18 cellular contexts compared by ENCODE assay signal in genomic region chr4:124414641-124415040, GRCh38.
DNase-seq lines count a peak whose midpoint lies in the region; ATAC-seq and TF ChIP-seq lines count a peak whose summit lies in the region.
"Had no signal": no experiment of that assay in that cellular context is flagged by ENCODE, and none has a peak within 500 bp of the region (broad histone marks: within the 10 kb centered on the region; RNA-seq: fewer than 3 reads in every experiment).

No MANE protein-coding gene starts in this region.

- H3K9ac ChIP-seq in GM23248 (peak overlapping the region; percentile 75), rectal smooth muscle tissue (ENCODE audit: low read length) (no peak overlapping the region)

- in situ Hi-C loops in GM23248 (cut with MboI) = no loop called here

- no peak for TF ChIP-seq CTCF in fibroblast of pulmonary artery (IDR thresholded peaks at IDR 0.05; ENCODE audit: low read length, missing control alignments)
- TF ChIP-seq CTCF in Caco-2 (IDR thresholded peaks at IDR 0.05; ENCODE audit: insufficient read depth in 1 of 2, low read depth in 1 of 2, low read length in 1 of 2, severe bottlenecking in 1 of 2, unreplicated experiment in 1 of 2) = no peak

- H3K4me3 Mint-ChIP-seq in activated T-helper 2 cell treated with anti-CD3 and anti-CD28 coated beads, Interferon-gamma antibody, Interleukin-2, Interleukin-4, amounts not matched to agents 10 μg/mL and 5 μg/mL and 100 μg/mL, durations not matched to agents 14 hours and 24 hours and 36 hours (ENCODE audit: low read depth) = no peak overlapping the region
- H3K4me3 Mint-ChIP-seq in Caco-2 (ENCODE audit: unreplicated experiment) = no peak overlapping the region
- H3K4me3 Mint-ChIP-seq in activated T-cell treated with anti-CD3 and anti-CD28 coated beads, Interleukin-2, amount 50 U/mL, for 72 hours = no peak overlapping the region

- H3K4me1 ChIP-seq in GM23248 (ENCODE audit: insufficient read depth) (peaks cover 20% of the 10 kb centered on the region), rectal smooth muscle tissue (ENCODE audit: control insufficient read depth, insufficient read depth, low read length) (peaks cover 8% of the 10 kb centered on the region), Caco-2 (no peaks in the 10 kb centered on the region)
- H3K4me1 ChIP-seq: prostate gland, testis had no signal

- H3K9me3 ChIP-seq in GM23248 (ENCODE audit: low read depth) (no peaks in the 10 kb centered on the region), Caco-2 (no peaks in the 10 kb centered on the region)
- H3K9me3 ChIP-seq: esophagus muscularis mucosa, prostate gland, testis had no signal

- POLR2A ChIA-PET in Caco-2 (lab: Charles Lee) = no interaction called here

- H4K20me1 ChIP-seq in GM23248 (ENCODE audit: insufficient read depth) = no peaks in the 10 kb centered on the region

- peaks cover 17% of the 10 kb centered on the region; the same call in 1 of the 2 replicates for H3F3A ChIP-seq in GM23248 (ENCODE audit: insufficient read depth)

- H2AFZ ChIP-seq in GM23248 = peak overlapping the region; percentile 81

- no peaks in the 10 kb centered on the region for H3K9me3 Mint-ChIP-seq in activated T-helper 2 cell treated with anti-CD3 and anti-CD28 coated beads, Interferon-gamma antibody, Interleukin-2, Interleukin-4, amounts not matched to agents 10 μg/mL and 5 μg/mL and 100 μg/mL, durations not matched to agents 14 hours and 24 hours and 36 hours
- no peaks in the 10 kb centered on the region for H3K9me3 Mint-ChIP-seq in Caco-2 (ENCODE audit: unreplicated experiment)
- H3K9me3 Mint-ChIP-seq in activated T-cell treated with anti-CD3 and anti-CD28 coated beads, Interleukin-2, amount 50 U/mL, for 72 hours = peaks cover 0 to 4% of the 10 kb centered on the region in 2 donors

- H3K36me3 Mint-ChIP-seq in activated T-helper 2 cell treated with anti-CD3 and anti-CD28 coated beads, Interferon-gamma antibody, Interleukin-2, Interleukin-4, amounts not matched to agents 10 μg/mL and 5 μg/mL and 100 μg/mL, durations not matched to agents 14 hours and 24 hours and 36 hours (ENCODE audit: low read depth) = no peaks in the 10 kb centered on the region
- H3K36me3 Mint-ChIP-seq in Caco-2 (ENCODE audit: insufficient read depth, unreplicated experiment) = no peaks in the 10 kb centered on the region
- H3K36me3 Mint-ChIP-seq in activated T-cell treated with anti-CD3 and anti-CD28 coated beads, Interleukin-2, amount 50 U/mL, for 72 hours (ENCODE audit: insufficient read depth in 2 of 2) = no peaks in the 10 kb centered on the region

- H3K27ac ChIP-seq in GM23248 (peak overlapping the region; percentile 79), rectal smooth muscle tissue (ENCODE audit: low read depth, low read length) (peak overlapping the region; percentile 33)
- H3K27ac ChIP-seq: prostate gland, testis had no signal

- no peak for ATAC-seq in activated T-cell treated with anti-CD3 and anti-CD28 coated beads, Interleukin-2, amount 50 U/mL, for 72 hours (replicated peaks in 1 of 2)

- H3K27ac Mint-ChIP-seq in activated T-helper 2 cell treated with anti-CD3 and anti-CD28 coated beads, Interferon-gamma antibody, Interleukin-2, Interleukin-4, amounts not matched to agents 10 μg/mL and 5 μg/mL and 100 μg/mL, durations not matched to agents 14 hours and 24 hours and 36 hours = no peak overlapping the region
- no peak overlapping the region for H3K27ac Mint-ChIP-seq in Caco-2 (ENCODE audit: unreplicated experiment)
- H3K27ac Mint-ChIP-seq in activated T-cell treated with anti-CD3 and anti-CD28 coated beads, Interleukin-2, amount 50 U/mL, for 72 hours = no peak overlapping the region

- H3K27me3 ChIP-seq in GM23248 (replicated peaks; ENCODE audit: insufficient read depth) = no peaks in the 10 kb centered on the region
- no peaks in the 10 kb centered on the region for H3K27me3 ChIP-seq in rectal smooth muscle tissue (ENCODE audit: control insufficient read depth, insufficient read depth, low read length)
- H3K27me3 ChIP-seq in Caco-2 (replicated peaks; ENCODE audit: control insufficient read depth, insufficient read depth, low read length) = no peaks in the 10 kb centered on the region
- H3K27me3 ChIP-seq: esophagus muscularis mucosa, testis had no signal

- H3K4me2 ChIP-seq in GM23248 (ENCODE audit: unreplicated experiment) = peak overlapping the region; percentile 56

- no peaks in the 10 kb centered on the region for H3K9me2 ChIP-seq in GM23248 (ENCODE audit: insufficient read depth)

- DNase-seq in GM23248 (peak; percentile 58), amniotic epithelial cell (ENCODE audit: low read depth) (peak; percentile 37), fibroblast of pulmonary artery (ENCODE audit: low read depth) (peak; percentile 30), putamen (ENCODE audit: low spot score) (no peak), Caco-2 (no peak)
- DNase-seq in activated T-helper 2 cell treated with anti-CD3 and anti-CD28 coated beads, Interferon-gamma antibody, Interleukin-2, Interleukin-4, amounts not matched to agents 10 μg/mL and 5 μg/mL and 100 μg/mL, durations not matched to agents 14 hours and 24 hours and 36 hours (ENCODE audit: low spot score) = no peak
- no peak for DNase-seq in activated T-cell treated with anti-CD3 and anti-CD28 coated beads, Interleukin-2, amount 50 U/mL, for 72 hours
- DNase-seq: activated CD4-positive, alpha-beta T cell treated with anti-CD3 and anti-CD28 coated beads for 4 hours; activated effector memory CD4-positive, alpha-beta T cell treated with anti-CD3 and anti-CD28 coated beads, Interleukin-2, amount 50 U/mL, for 16 hours; central memory CD4-positive, alpha-beta T cell; hypothalamus; KG1; mesendoderm; NCI-H524; testis had no signal

- H3K79me2 ChIP-seq in GM23248 (ENCODE audit: insufficient read depth) = no peaks in the 10 kb centered on the region

- CTCF ChIA-PET in Caco-2 (lab: Charles Lee) = no interaction called here

- H3K36me3 ChIP-seq in GM23248 (ENCODE audit: low read depth) = no peaks in the 10 kb centered on the region
- H3K36me3 ChIP-seq in rectal smooth muscle tissue (ENCODE audit: control insufficient read depth, insufficient read depth, low read length) = no peaks in the 10 kb centered on the region
- H3K36me3 ChIP-seq in Caco-2 (ENCODE audit: control insufficient read depth, insufficient read depth, low read length) = no peaks in the 10 kb centered on the region
- H3K36me3 ChIP-seq: esophagus muscularis mucosa, prostate gland had no signal

- BruUV-seq in Caco-2 (replicated peaks; lab: Mats Ljungman, UMichigan) = no TSS peak

- H3K4me3 ChIP-seq in GM23248 = peak overlapping the region; percentile 65
- H3K4me3 ChIP-seq in fibroblast of pulmonary artery (replicated peaks; ENCODE audit: low read depth, low read length) = no peak overlapping the region
- no peak overlapping the region for H3K4me3 ChIP-seq in rectal smooth muscle tissue (ENCODE audit: low read length)
- no peak overlapping the region for H3K4me3 ChIP-seq in Caco-2 (ENCODE audit: low read depth, low read length)
- H3K4me3 ChIP-seq: esophagus muscularis mucosa, prostate gland, testis had no signal

- H3K4me1 Mint-ChIP-seq in activated T-helper 2 cell treated with anti-CD3 and anti-CD28 coated beads, Interferon-gamma antibody, Interleukin-2, Interleukin-4, amounts not matched to agents 10 μg/mL and 5 μg/mL and 100 μg/mL, durations not matched to agents 14 hours and 24 hours and 36 hours (ENCODE audit: low read depth) = no peaks in the 10 kb centered on the region
- no peaks in the 10 kb centered on the region for H3K4me1 Mint-ChIP-seq in Caco-2 (ENCODE audit: low read depth, unreplicated experiment)
- no peaks in the 10 kb centered on the region for H3K4me1 Mint-ChIP-seq in activated T-cell treated with anti-CD3 and anti-CD28 coated beads, Interleukin-2, amount 50 U/mL, for 72 hours (ENCODE audit: low read depth)

- intact Hi-C loops in activated T-helper 2 cell treated with anti-CD3 and anti-CD28 coated beads, Interferon-gamma antibody, Interleukin-2, Interleukin-4, amounts not matched to agents 10 μg/mL and 5 μg/mL and 100 μg/mL, durations not matched to agents 14 hours and 24 hours and 36 hours (cut with micrococcal nuclease) = no loop called here
- intact Hi-C loops in Caco-2 (cut with micrococcal nuclease; ENCODE audit: unreplicated experiment) = no loop called here

- no peaks in the 10 kb centered on the region for H3K27me3 Mint-ChIP-seq in activated T-helper 2 cell treated with anti-CD3 and anti-CD28 coated beads, Interferon-gamma antibody, Interleukin-2, Interleukin-4, amounts not matched to agents 10 μg/mL and 5 μg/mL and 100 μg/mL, durations not matched to agents 14 hours and 24 hours and 36 hours (ENCODE audit: low read depth)
- H3K27me3 Mint-ChIP-seq in Caco-2 (ENCODE audit: insufficient read depth, unreplicated experiment) = no peaks in the 10 kb centered on the region
- H3K27me3 Mint-ChIP-seq in activated T-cell treated with anti-CD3 and anti-CD28 coated beads, Interleukin-2, amount 50 U/mL, for 72 hours (ENCODE audit: low read depth) = no peaks in the 10 kb centered on the region

Comparison
In these comparisons a context has a peak if more than half of its experiments do, and no peak if none do; other contexts are left out.
1. DNase-seq: peak in GM23248 (single experiment), amniotic epithelial cell (single experiment) and fibroblast of pulmonary artery (single experiment); none in activated T-helper 2 cell treated with anti-CD3 and anti-CD28 coated beads, Interferon-gamma antibody, Interleukin-2, Interleukin-4, amounts not matched to agents 10 μg/mL and 5 μg/mL and 100 μg/mL, durations not matched to agents 14 hours and 24 hours and 36 hours (single experiment), putamen (single experiment), Caco-2 (0 of 2) and activated T-cell treated with anti-CD3 and anti-CD28 coated beads, Interleukin-2, amount 50 U/mL, for 72 hours (0 of 2).